In the genomic region with DNA sequence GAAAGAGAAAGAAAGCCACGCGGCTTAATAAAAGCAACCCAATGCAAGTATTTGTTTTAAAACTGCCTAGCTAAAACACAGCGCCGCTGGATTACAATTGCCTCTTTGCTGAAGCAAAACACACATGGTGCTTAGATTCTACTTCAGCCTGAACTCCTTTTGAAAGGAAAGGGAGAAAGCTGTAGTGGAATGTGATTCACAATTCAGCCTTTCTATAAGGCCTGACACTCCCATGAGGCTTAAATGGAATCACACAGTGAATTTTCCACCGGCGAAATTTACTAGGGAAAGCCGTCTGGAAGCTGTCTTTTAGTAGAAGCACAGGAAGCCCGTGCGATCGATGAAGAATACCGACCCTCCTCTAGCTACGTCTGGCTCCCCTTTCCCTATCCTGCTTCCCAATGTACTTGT, we compare ENCODE assay signal across 12 cellular contexts.
DNase-seq lines count a peak whose midpoint lies in the region; ATAC-seq and TF ChIP-seq lines count a peak whose summit lies in the region.
"Had no signal": no experiment of that assay in that cellular context is flagged by ENCODE, and none has a peak within 500 bp of the region (broad histone marks: within the 10 kb centered on the region; RNA-seq: fewer than 3 reads in every experiment).

No MANE protein-coding gene starts in this region.

- H2AFZ ChIP-seq in ACC112 (ENCODE audit: low read length, unreplicated experiment) (peak overlapping the region; percentile 86), neuronal stem cell (ENCODE audit: low read length) (peak overlapping the region; percentile 82)

- H3K27me3 ChIP-seq in ACC112 (ENCODE audit: insufficient read depth, low read length), result no peaks in the 10 kb centered on the region; the same call in 1 of the 2 replicates
- H3K27me3 ChIP-seq in Panc1 (ENCODE audit: control insufficient read depth, insufficient read depth, low read length), result no peaks in the 10 kb centered on the region
- H3K27me3 ChIP-seq in esophagus squamous epithelium, result no peaks in the 10 kb centered on the region
- no peaks in the 10 kb centered on the region for H3K27me3 ChIP-seq in neuronal stem cell (ENCODE audit: control insufficient read depth in 3 of 3, insufficient read depth in 3 of 3, low read depth in 1 of 3, low read length in 3 of 3)
- H3K27me3 ChIP-seq: upper lobe of right lung had no signal

- no peak overlapping the region for H3K4ac ChIP-seq in neuronal stem cell (ENCODE audit: low read length)

- peak overlapping the region; percentile 21 for H3K4me2 ChIP-seq in neuronal stem cell (ENCODE audit: insufficient read depth, low read length, poor library complexity, severe bottlenecking)

- H2BK120ac ChIP-seq in neuronal stem cell (ENCODE audit: low read depth, low read length), result no peak overlapping the region

- DNase-seq in Panc1 (ENCODE audit: low read depth, low spot score), result no peak
- no peak for DNase-seq in esophagus squamous epithelium (lab: John Stamatoyannopoulos, UW)
- peak; percentile 80 for DNase-seq in neuronal stem cell (ENCODE audit: low spot score)
- DNase-seq in stimulated activated CD4-positive, alpha-beta T cell treated with anti-CD3 and anti-CD28 coated beads, Interleukin-2, amount 100 ng/mL, for 48 hours, result no peak
- DNase-seq in activated CD4-positive, alpha-beta T cell treated with anti-CD3 and anti-CD28 coated beads for 4 hours, result no peak
- DNase-seq in HPDE6-E6E7 (ENCODE audit: extremely low spot score), result no peak
- DNase-seq in NCI-H524 (lab: John Stamatoyannopoulos, UW), result no peak
- DNase-seq: kidney, upper lobe of right lung had no signal

- H3K27ac ChIP-seq in ACC112 (ENCODE audit: low read depth, low read length), result no peak overlapping the region
- H3K27ac ChIP-seq in Panc1 (ENCODE audit: low read length), result no peak overlapping the region
- H3K27ac ChIP-seq in esophagus squamous epithelium, result no peak overlapping the region
- H3K27ac ChIP-seq in neuronal stem cell (replicated peaks; ENCODE audit: low read length), result peak overlapping the region; percentile 84
- H3K27ac ChIP-seq: upper lobe of right lung had no signal

- intact Hi-C loops in Panc1 (cut with micrococcal nuclease; ENCODE audit: unreplicated experiment) (no loop called here), esophagus squamous epithelium (cut with DNase I) (loop anchor here (10.0 kb wide), 1 partner anchor 948 kb away; no protein-coding TSS in a partner anchor)

- H3K9ac ChIP-seq in neuronal stem cell (ENCODE audit: low read depth, low read length, poor library complexity), result no peak overlapping the region

- POLR2A ChIA-PET in Panc1 (lab: Charles Lee), result no interaction called here

- no peak overlapping the region for H2BK12ac ChIP-seq in neuronal stem cell (ENCODE audit: low read length)

- no peak overlapping the region for H4K91ac ChIP-seq in neuronal stem cell (ENCODE audit: low read depth, low read length, poor library complexity)

- no peak overlapping the region for H4K8ac ChIP-seq in neuronal stem cell (ENCODE audit: low read depth, low read length)

- H3K14ac ChIP-seq in neuronal stem cell (ENCODE audit: low read length), result no peak overlapping the region

- 53 to 57% methylated on average over 11 to 12 of the region's 12 CpGs for WGBS in esophagus squamous epithelium, 2 donors
- WGBS in neuronal stem cell (ENCODE audit: extremely low coverage in 2 of 2, insufficient read length in 2 of 2, insufficient replicate concordance in 1 of 2), 2 donors, result no CpG with 5 or more reads among the region's 12 CpGs

- no peaks in the 10 kb centered on the region for H3K79me1 ChIP-seq in neuronal stem cell (ENCODE audit: low read depth, low read length)

- CTCF ChIA-PET in Panc1 (lab: Charles Lee), result interaction anchor here (0.7 kb wide), 1 partner anchor 951 kb away, joined by 3 read pairs; no protein-coding TSS in a partner anchor

- no peak overlapping the region for H2AK5ac ChIP-seq in neuronal stem cell (ENCODE audit: low read depth, low read length)

- TF ChIP-seq CTCF in Panc1 (IDR thresholded peaks at IDR 0.05) (no peak), esophagus squamous epithelium (IDR thresholded peaks at IDR 0.05) (no peak)

- ATAC-seq in Panc1, result no peak

- no peak overlapping the region for H2BK5ac ChIP-seq in neuronal stem cell (ENCODE audit: low read length)

- no peak overlapping the region for H2BK15ac ChIP-seq in neuronal stem cell (ENCODE audit: low read length)

- no TSS peak for BruUV-seq in Panc1 (replicated peaks; lab: Mats Ljungman, UMichigan)

- in situ Hi-C loops in Panc1 (cut with HindIII; ENCODE audit: low pct_unique_long_range_greater_than_20kb, low sequenced_read_pairs), result no loop called here

- H3K4me3 ChIP-seq in ACC112 (ENCODE audit: low read depth, low read length) (peak overlapping the region; percentile 69), Panc1 (ENCODE audit: low read depth in 2 of 2, low read length in 2 of 2) (peak overlapping the region; percentile 2 to 17; a peak in 1 of 4 replicates), esophagus squamous epithelium (peak overlapping the region in 3 of 4 donors; percentile 5 to 31 (median 10)), neuronal stem cell (ENCODE audit: low read length in 2 of 2) (no peak overlapping the region)
- H3K4me3 ChIP-seq: mucosa of descending colon, prostate gland, upper lobe of right lung had no signal

- no peak for TF ChIP-seq POLR2A in esophagus squamous epithelium (IDR thresholded peaks at IDR 0.05)

- no peaks in the 10 kb centered on the region for H3K79me2 ChIP-seq in ACC112 (ENCODE audit: control insufficient read depth, insufficient read depth, low read length, unreplicated experiment)

- H3K9me3 ChIP-seq in Panc1 (ENCODE audit: control insufficient read depth, insufficient read depth, low read depth, low read length) (no peaks in the 10 kb centered on the region), esophagus squamous epithelium (no peaks in the 10 kb centered on the region), neuronal stem cell (replicated peaks in 1 of 2; ENCODE audit: control insufficient read depth in 2 of 2, insufficient read depth in 1 of 2, low read depth in 1 of 2, low read length in 2 of 2) (no peaks in the 10 kb centered on the region)
- H3K9me3 ChIP-seq: mucosa of descending colon, prostate gland, upper lobe of right lung had no signal

- H3K4me1 ChIP-seq in ACC112 (ENCODE audit: control insufficient read depth, insufficient read depth, low read length, unreplicated experiment), result no peaks in the 10 kb centered on the region
- H3K4me1 ChIP-seq in Panc1 (ENCODE audit: control insufficient read depth, insufficient read depth, low read length), result no peaks in the 10 kb centered on the region; the same call in 1 of the 2 replicates
- H3K4me1 ChIP-seq in esophagus squamous epithelium, result no peaks in the 10 kb centered on the region
- peaks cover 0 to 10% of the 10 kb centered on the region in 2 donors for H3K4me1 ChIP-seq in neuronal stem cell (ENCODE audit: control insufficient read depth in 2 of 2, insufficient read depth in 1 of 2, low read depth in 1 of 2, low read length in 2 of 2)
- H3K4me1 ChIP-seq: prostate gland, upper lobe of right lung had no signal

- H3K18ac ChIP-seq in neuronal stem cell (ENCODE audit: low read length), result no peak overlapping the region

- H3K23ac ChIP-seq in neuronal stem cell (ENCODE audit: low read depth, low read length, poor library complexity), result no peak overlapping the region

- H3K36me3 ChIP-seq in ACC112 (ENCODE audit: insufficient read depth, low read length) (no peaks in the 10 kb centered on the region), Panc1 (ENCODE audit: control insufficient read depth, insufficient read depth, low read length) (no peaks in the 10 kb centered on the region), esophagus squamous epithelium (no peaks in the 10 kb centered on the region), neuronal stem cell (replicated peaks in 1 of 2; ENCODE audit: control insufficient read depth in 2 of 2, insufficient read depth in 2 of 2, low read length in 2 of 2) (no peaks in the 10 kb centered on the region)
- H3K36me3 ChIP-seq: prostate gland, upper lobe of right lung had no signal

Comparison
In these comparisons a context has a peak if more than half of its experiments do, and no peak if none do; other contexts are left out.
1. H3K4me3 ChIP-seq: peak in ACC112 (single experiment), Panc1 (2 of 2) and esophagus squamous epithelium (3 of 4); none in neuronal stem cell (0 of 2).